In genomic region chr7:141073641-141074161, GRCh38 we compare ENCODE assay signal across 8 cellular contexts. TPM values are rescaled to one million over a fixed set of nuclear protein-coding genes. Genes with fewer than 3 reads are reported as not detected.
DNase-seq lines count a peak whose midpoint lies in the region; ATAC-seq and TF ChIP-seq lines count a peak whose summit lies in the region.

Gene TMEM178B (plus strand): TSS chr7:141074064.

- H3K9me3 Mint-ChIP-seq in CD14-positive monocyte: peaks cover 0 to 23% (median 6%) of the 10 kb centered on the region in 7 donors
- H3K9me3 Mint-ChIP-seq in activated naive CD4-positive, alpha-beta T cell treated with anti-CD3 and anti-CD28 coated beads, Interleukin-2, amount 10 ng/mL, durations not matched to agents 7 days and 5 days: no peaks in the 10 kb centered on the region

- intact Hi-C loops in CD14-positive monocyte (cut with micrococcal nuclease) (no loop called here), left ventricle myocardium inferior (cut with micrococcal nuclease) (no loop called here)

- H3K27me3 ChIP-seq in left ventricle myocardium inferior (ENCODE audit: low read depth): peaks cover 94% of the 10 kb centered on the region

- no peaks in the 10 kb centered on the region for H3K36me3 ChIP-seq in left ventricle myocardium inferior

- CTCF ChIA-PET in activated naive CD4-positive, alpha-beta T cell treated with anti-CD3 and anti-CD28 coated beads, Interleukin-2, amount 10 ng/mL, durations not matched to agents 7 days and 5 days (lab: Charles Lee): no interaction called here

- H3K4me1 ChIP-seq in left ventricle myocardium inferior: peaks cover 43% of the 10 kb centered on the region

- ATAC-seq in HG02885 (IDR thresholded peaks at IDR 0.05; ENCODE audit: poor library complexity, unreplicated experiment) (peak; percentile 24), HG03097 (IDR thresholded peaks at IDR 0.05; ENCODE audit: low FRiP score, unreplicated experiment) (no peak)

- peak within 1 kb of the TSS; percentile 71 for H3K4me3 ChIP-seq in left ventricle myocardium inferior
- peak within 1 kb of the TSS; percentile 52 for H3K4me3 ChIP-seq in retinal pigment epithelial cell (ENCODE audit: low read length)

- H3K4me1 Mint-ChIP-seq in CD14-positive monocyte: peaks cover 17% of the 10 kb centered on the region
- peaks cover 26% of the 10 kb centered on the region for H3K4me1 Mint-ChIP-seq in activated naive CD4-positive, alpha-beta T cell treated with anti-CD3 and anti-CD28 coated beads, Interleukin-2, amount 10 ng/mL, durations not matched to agents 7 days and 5 days

- H3K9me3 ChIP-seq in left ventricle myocardium inferior (replicated peaks): no peaks in the 10 kb centered on the region

- DNase-seq in CD14-positive monocyte (ENCODE audit: low spot score) (no peak), left ventricle myocardium inferior (no peak), retinal pigment epithelial cell (ENCODE audit: low read depth) (no peak), NCI-H1436 (lab: John Stamatoyannopoulos, UW) (no peak), mucosa of gallbladder (ENCODE audit: low spot score) (no peak)
- DNase-seq in activated naive CD4-positive, alpha-beta T cell treated with anti-CD3 and anti-CD28 coated beads, Interleukin-2, amount 10 ng/mL, durations not matched to agents 7 days and 5 days: peak; percentile 51

- H3K36me3 Mint-ChIP-seq in CD14-positive monocyte: peaks cover 0 to 2% of the 10 kb centered on the region in 2 donors
- peaks cover 2% of the 10 kb centered on the region for H3K36me3 Mint-ChIP-seq in activated naive CD4-positive, alpha-beta T cell treated with anti-CD3 and anti-CD28 coated beads, Interleukin-2, amount 10 ng/mL, durations not matched to agents 7 days and 5 days

- no peak within 1 kb of the TSS for H3K27ac ChIP-seq in left ventricle myocardium inferior (replicated peaks)

- no peak within 1 kb of the TSS for H3K27ac Mint-ChIP-seq in CD14-positive monocyte
- no peak within 1 kb of the TSS for H3K27ac Mint-ChIP-seq in activated naive CD4-positive, alpha-beta T cell treated with anti-CD3 and anti-CD28 coated beads, Interleukin-2, amount 10 ng/mL, durations not matched to agents 7 days and 5 days

- H3K4me3 Mint-ChIP-seq in CD14-positive monocyte: peak within 1 kb of the TSS; percentile 52 to 86
- peak within 1 kb of the TSS; percentile 68 for H3K4me3 Mint-ChIP-seq in activated naive CD4-positive, alpha-beta T cell treated with anti-CD3 and anti-CD28 coated beads, Interleukin-2, amount 10 ng/mL, durations not matched to agents 7 days and 5 days

- peaks cover 40 to 61% (median 47%) of the 10 kb centered on the region in 3 donors for H3K27me3 Mint-ChIP-seq in CD14-positive monocyte (ENCODE audit: low read depth in 3 of 3)
- no peaks in the 10 kb centered on the region for H3K27me3 Mint-ChIP-seq in activated naive CD4-positive, alpha-beta T cell treated with anti-CD3 and anti-CD28 coated beads, Interleukin-2, amount 10 ng/mL, durations not matched to agents 7 days and 5 days

- TF ChIP-seq CTCF in CD14-positive monocyte (IDR thresholded peaks at IDR 0.05) (no peak), left ventricle myocardium inferior (IDR thresholded peaks at IDR 0.05; ENCODE audit: borderline replicate concordance) (no peak), retinal pigment epithelial cell (conservative IDR thresholded peaks at IDR 0.05; ENCODE audit: low read depth, low read length) (no peak)

RNA-seq across cellular contexts. Expression of gene TMEM178B, which starts in this region (rescaled TPM):
- polyA plus RNA-seq in CD14-positive monocyte: not detected
- total RNA-seq in left ventricle myocardium inferior: 35.9 TPM
- 3.5 TPM for total RNA-seq in mucosa of gallbladder
